9 cellular contexts compared by ENCODE assay signal in genomic region chr9:114662081-114662989, GRCh38. TPM values are rescaled to one million over a fixed set of nuclear protein-coding genes. Genes with fewer than 3 reads are reported as not detected.
DNase-seq lines count a peak whose midpoint lies in the region; ATAC-seq and TF ChIP-seq lines count a peak whose summit lies in the region.
"Had no signal": no experiment of that assay in that cellular context is flagged by ENCODE, and none has a peak within 500 bp of the region (broad histone marks: within the 10 kb centered on the region; RNA-seq: fewer than 3 reads in every experiment).

No MANE protein-coding gene starts in this region.

- intact Hi-C loops in Right ventricle myocardium superior (cut with DNase I) = loop anchor here (5.0 kb wide), 1 partner anchor 350 kb away; no protein-coding TSS in a partner anchor
- intact Hi-C loops in sciatic nerve (cut with DNase I) = loop anchor here (10.0 kb wide), 2 partner anchors 352 to 862 kb away; no protein-coding TSS in a partner anchor

- TF ChIP-seq CTCF in GM13977 (IDR thresholded peaks at IDR 0.05; ENCODE audit: extremely low read depth, insufficient read depth, missing control alignments) = peak; percentile 80

- in situ Hi-C loops in ACHN (cut with HindIII; ENCODE audit: low pct_ligation_motif_present, low pct_unique_long_range_greater_than_20kb, low sequenced_read_pairs) = no loop called here
- in situ Hi-C loops in GM13977 (cut with MboI; ENCODE audit: low pct_unique_long_range_greater_than_20kb, low sequenced_read_pairs, unreplicated experiment) = no loop called here

- peak; percentile 84 for ATAC-seq in HG03159 (IDR thresholded peaks at IDR 0.05; ENCODE audit: unreplicated experiment)
- ATAC-seq in Right ventricle myocardium superior (ENCODE audit: poor library complexity) = peak; percentile 68
- peak; percentile 73 for ATAC-seq in sciatic nerve
- ATAC-seq in HG02763 (IDR thresholded peaks at IDR 0.05; ENCODE audit: unreplicated experiment) = no peak

- DNase-seq in ACHN = peak; percentile 41
- peak; percentile 77 for DNase-seq in GM13977 (ENCODE audit: low spot score)
- DNase-seq in RPMI7951 (ENCODE audit: low read depth) = peak; percentile 37
- peak; percentile 48 for DNase-seq in activated gamma-delta T cell treated with anti-CD3 and anti-CD28 coated beads, Interleukin-2, amount 50 U/mL, for 16 hours (ENCODE audit: low read depth)
- DNase-seq in Right ventricle myocardium superior = no peak
- DNase-seq in sciatic nerve (ENCODE audit: low spot score) = peak; percentile 63

RNA-seq across cellular contexts. Expression of gene TEX53, which starts 4.7 kb away (rescaled TPM):
- total RNA-seq in RPMI7951 (2014; rRNA removed; shearing (Covaris generic)) = not detected in 2 replicates
- total RNA-seq in Right ventricle myocardium superior (not detected), sciatic nerve (not detected)
- total RNA-seq: skeletal muscle tissue had no signal

RNA-seq across cellular contexts. Expression of gene TEX48, which starts 19.7 kb away (rescaled TPM):
- total RNA-seq in RPMI7951 (2014; rRNA removed; shearing (Covaris generic)) = not detected in 2 replicates
- total RNA-seq in Right ventricle myocardium superior (not detected), sciatic nerve (not detected)
- total RNA-seq: skeletal muscle tissue had no signal

RNA-seq across cellular contexts. Expression of gene TMEM268, which starts 51.2 kb away (rescaled TPM):
- total RNA-seq in RPMI7951 (2014; rRNA removed; shearing (Covaris generic)) = 2.2 and 2.4 TPM in 2 replicates
- total RNA-seq in Right ventricle myocardium superior (2.7 TPM), sciatic nerve (7.4 TPM)
